ENCODE assay signal across 29 cellular contexts in genomic region chrX:65195621-65196020, GRCh38.
A peak's percentile ranks its signal among the peaks of the same experiment; 100 is the strongest.
DNase-seq lines count a peak whose midpoint lies in the region; ATAC-seq, FAIRE-seq and TF ChIP-seq lines count a peak whose summit lies in the region.
"Had no signal": no experiment of that assay in that cellular context is flagged by ENCODE, and none has a peak within 500 bp of the region (broad histone marks: within the 10 kb centered on the region; RNA-seq: fewer than 3 reads in every experiment).

No MANE protein-coding gene starts in this region.

- WGBS in pancreas, 2 donors: 16 to 17% methylated on average over 1 of the region's 1 CpG

- intact Hi-C loops in pancreas (cut with DNase I): no loop called here

- peaks cover 34% of the 10 kb centered on the region; the same call in 2 of the 3 replicates for H3K4me1 Mint-ChIP-seq in GM23338

- no peak overlapping the region for H3K27ac ChIP-seq in GM23338 (ENCODE audit: low read depth)
- H3K27ac ChIP-seq in pancreas: peak overlapping the region in 1 of 4 donors; percentile 4
- no peak overlapping the region for H3K27ac ChIP-seq in Karpas-422 (ENCODE audit: low read length)
- H3K27ac ChIP-seq: brain microvascular endothelial cell, C4-2B, heart right ventricle, upper lobe of left lung had no signal

- H4K20me1 ChIP-seq in GM23338 (replicated peaks; ENCODE audit: insufficient read depth) (no peaks in the 10 kb centered on the region), Karpas-422 (ENCODE audit: insufficient read depth, low read depth, low read length) (no peaks in the 10 kb centered on the region)

- FAIRE-seq in pancreas (lab: Jason Lieb, UNC): peak; percentile 29
- FAIRE-seq: endothelial cell of umbilical vein, frontal cortex had no signal

- no peaks in the 10 kb centered on the region for H3K27me3 ChIP-seq in GM23338 (ENCODE audit: insufficient read depth)
- H3K27me3 ChIP-seq in pancreas: no peaks in the 10 kb centered on the region
- H3K27me3 ChIP-seq in Karpas-422 (ENCODE audit: low read length): no peaks in the 10 kb centered on the region
- H3K27me3 ChIP-seq: brain microvascular endothelial cell, Peyer's patch had no signal

- H3K27ac Mint-ChIP-seq in GM23338: no peak overlapping the region
- H3K27ac Mint-ChIP-seq: activated CD4-positive, alpha-beta T cell treated with anti-CD3 and anti-CD28 coated beads for 36 hours; activated CD8-positive, alpha-beta T cell treated with anti-CD3 and anti-CD28 coated beads for 36 hours; activated naive CD4-positive, alpha-beta T cell treated with anti-CD3 and anti-CD28 coated beads, Interleukin-2, amount 50 U/mL, for 24 hours; activated T-helper 2 cell treated with anti-CD3 and anti-CD28 coated beads, Interferon-gamma antibody, Interleukin-2, Interleukin-4, amounts not matched to agents 10 μg/mL and 5 μg/mL and 100 μg/mL, durations not matched to agents 14 hours and 24 hours and 36 hours had no signal

- no peaks in the 10 kb centered on the region for H3K9me2 ChIP-seq in GM23338 (ENCODE audit: insufficient read depth)
- no peaks in the 10 kb centered on the region for H3K9me2 ChIP-seq in Karpas-422 (replicated peaks; ENCODE audit: insufficient read depth, low read length)

- no peak overlapping the region for H3K9ac ChIP-seq in Karpas-422 (ENCODE audit: low read length)

- DNase-seq in GM23338 (ENCODE audit: low spot score): no peak
- peak; percentile 13 for DNase-seq in SW480 (ENCODE audit: low spot score)
- peak; percentile 11 for DNase-seq in left kidney (ENCODE audit: low read depth, low spot score)
- DNase-seq in pancreas: no peak
- DNase-seq in Karpas-422: no peak
- no peak for DNase-seq in cerebellar nuclear complex (lab: John Stamatoyannopoulos, UW)
- no peak for DNase-seq in NCI-H2107 (lab: John Stamatoyannopoulos, UW)
- DNase-seq: activated CD4-positive, alpha-beta T cell treated with anti-CD3 and anti-CD28 coated beads for 36 hours; activated CD8-positive, alpha-beta T cell treated with anti-CD3 and anti-CD28 coated beads for 36 hours; amniotic stem cell; brain microvascular endothelial cell; Calu3; DND-41; heart right ventricle; NCI-H1436 treated with DMSO at 0.1 percent for 48 hours; NCI-H2081 treated with DMSO at 0.1 percent for 48 hours; NCI-H345; NCI-H69; nucleus accumbens; Peyer's patch; SHP77; stimulated activated CD4-positive, alpha-beta T cell treated with anti-CD3 and anti-CD28 coated beads, Interleukin-4, amount 100 ng/mL, for 4 hours had no signal

- no peaks in the 10 kb centered on the region for H3K79me2 ChIP-seq in GM23338 (replicated peaks; ENCODE audit: insufficient read depth)
- H3K79me2 ChIP-seq in Karpas-422 (ENCODE audit: low read length): no peaks in the 10 kb centered on the region

- H3K9me3 ChIP-seq in pancreas (no peaks in the 10 kb centered on the region), Karpas-422 (ENCODE audit: low read length) (no peaks in the 10 kb centered on the region; the same call in none of the 2 replicates)
- H3K9me3 ChIP-seq: Peyer's patch, upper lobe of left lung had no signal

- peaks cover 3% of the 10 kb centered on the region for H3K27me3 Mint-ChIP-seq in GM23338 (ENCODE audit: insufficient read depth, low read depth, poor library complexity)
- H3K27me3 Mint-ChIP-seq: activated CD4-positive, alpha-beta T cell treated with anti-CD3 and anti-CD28 coated beads for 36 hours; activated CD8-positive, alpha-beta T cell treated with anti-CD3 and anti-CD28 coated beads for 36 hours; activated naive CD4-positive, alpha-beta T cell treated with anti-CD3 and anti-CD28 coated beads, Interleukin-2, amount 50 U/mL, for 24 hours had no signal

- H3K9me3 Mint-ChIP-seq in GM23338: no peaks in the 10 kb centered on the region

- H3K4me1 ChIP-seq in GM23338 (ENCODE audit: insufficient read depth) (peaks cover 19% of the 10 kb centered on the region), pancreas (no peaks in the 10 kb centered on the region), Karpas-422 (ENCODE audit: low read length) (no peaks in the 10 kb centered on the region)
- H3K4me1 ChIP-seq: heart right ventricle, Peyer's patch, upper lobe of left lung had no signal

- no peak for TF ChIP-seq CTCF in GM23338 (conservative IDR thresholded peaks at IDR 0.05; ENCODE audit: low read depth in 2 of 2)
- no peak for TF ChIP-seq CTCF in pancreas (IDR thresholded peaks at IDR 0.05)

- H3K4me3 ChIP-seq in GM23338 (no peak overlapping the region), pancreas (no peak overlapping the region), Karpas-422 (ENCODE audit: low read length) (no peak overlapping the region)
- H3K4me3 ChIP-seq: heart right ventricle, upper lobe of left lung had no signal

- no peaks in the 10 kb centered on the region for H3K36me3 Mint-ChIP-seq in GM23338 (ENCODE audit: low read depth)

- H3F3A ChIP-seq in GM23338 (replicated peaks; ENCODE audit: low read depth): no peaks in the 10 kb centered on the region

- H2AFZ ChIP-seq in GM23338 (no peak overlapping the region), Karpas-422 (ENCODE audit: low read length) (no peak overlapping the region)

- H3K4me3 Mint-ChIP-seq in GM23338: no peak overlapping the region
- H3K4me3 Mint-ChIP-seq: activated CD4-positive, alpha-beta T cell treated with anti-CD3 and anti-CD28 coated beads for 36 hours; activated CD8-positive, alpha-beta T cell treated with anti-CD3 and anti-CD28 coated beads for 36 hours; activated naive CD4-positive, alpha-beta T cell treated with anti-CD3 and anti-CD28 coated beads, Interleukin-2, amount 50 U/mL, for 24 hours had no signal

- no peaks in the 10 kb centered on the region for H3K36me3 ChIP-seq in GM23338 (ENCODE audit: insufficient read depth)
- H3K36me3 ChIP-seq in pancreas: no peaks in the 10 kb centered on the region
- H3K36me3 ChIP-seq in Karpas-422 (ENCODE audit: insufficient read depth, low read length): no peaks in the 10 kb centered on the region
- H3K36me3 ChIP-seq: brain microvascular endothelial cell, heart right ventricle, Peyer's patch, upper lobe of left lung had no signal

- ATAC-seq in GM23338 (no peak), pancreas (peak in 1 of 4 donors; percentile 20), HG02970 (IDR thresholded peaks at IDR 0.05; ENCODE audit: low FRiP score, unreplicated experiment) (no peak)
- ATAC-seq: activated CD4-positive, alpha-beta T cell treated with anti-CD3 and anti-CD28 coated beads for 36 hours; activated CD8-positive, alpha-beta T cell treated with anti-CD3 and anti-CD28 coated beads for 36 hours; heart right ventricle had no signal

- H3K4me2 ChIP-seq in GM23338 (peak overlapping the region; percentile 76), Karpas-422 (ENCODE audit: low read depth, low read length, poor library complexity, severe bottlenecking) (no peak overlapping the region)

TF ChIP-seq in GM23338, 12 proteins besides CTCF, POLR2A, EP300 and RAD21:
- TF ChIP-seq ETS1 (IDR thresholded peaks at IDR 0.05): no peak

Comparison
In these comparisons a context has a peak if more than half of its experiments do, and no peak if none do; other contexts are left out.
1. DNase-seq: peak in SW480 (single experiment) and left kidney (single experiment); none in GM23338 (single experiment), pancreas (0 of 6), Karpas-422 (single experiment), cerebellar nuclear complex (0 of 2) and NCI-H2107 (single experiment).